ENCODE assay signal across 9 cellular contexts in genomic region chr7:151410405-151411390, GRCh38. TPM values are rescaled to one million over a fixed set of nuclear protein-coding genes. Genes with fewer than 3 reads are reported as not detected.
DNase-seq lines count a peak whose midpoint lies in the region; ATAC-seq and TF ChIP-seq lines count a peak whose summit lies in the region.
"Had no signal": no experiment of that assay in that cellular context is flagged by ENCODE, and none has a peak within 500 bp of the region (broad histone marks: within the 10 kb centered on the region; RNA-seq: fewer than 3 reads in every experiment).

No MANE protein-coding gene starts in this region.

- no peak for TF ChIP-seq CTCF in lower leg skin (IDR thresholded peaks at IDR 0.05)
- no peak for TF ChIP-seq CTCF in thoracic aorta (IDR thresholded peaks at IDR 0.05)

- ATAC-seq in thoracic aorta (ENCODE audit: insufficient number of reproducible peaks, low FRiP score, low read depth), result no peak
- ATAC-seq in GM19452 (IDR thresholded peaks at IDR 0.05; ENCODE audit: unreplicated experiment), result no peak
- ATAC-seq in GM18505 (IDR thresholded peaks at IDR 0.05; ENCODE audit: unreplicated experiment), result no peak

- intact Hi-C loops in lower leg skin (cut with DNase I; ENCODE audit: low total_unique reads), result no loop called here

- H3K27ac ChIP-seq in thoracic aorta, result no peak overlapping the region
- H3K27ac ChIP-seq: C4-2B had no signal

- no peaks in the 10 kb centered on the region for H3K9me3 ChIP-seq in thoracic aorta

- H3K4me3 ChIP-seq in lower leg skin (ENCODE audit: low read depth, poor library complexity, severe bottlenecking) (peak overlapping the region; percentile 19), thoracic aorta (peak overlapping the region; percentile 70)

- no peak for TF ChIP-seq POLR2A in lower leg skin (IDR thresholded peaks at IDR 0.05)
- TF ChIP-seq POLR2A in GM18505 (IDR thresholded peaks at IDR 0.05; ENCODE audit: borderline replicate concordance, extremely low read depth, insufficient read depth, insufficient read length), result no peak

- no peaks in the 10 kb centered on the region for H3K36me3 ChIP-seq in thoracic aorta

- DNase-seq in NCI-H510A treated with DMSO at 0.1 percent for 48 hours (lab: John Stamatoyannopoulos, UW), result peak; percentile 14
- no peak for DNase-seq in NCI-H510A (lab: John Stamatoyannopoulos, UW)
- DNase-seq in central memory CD4-positive, alpha-beta T cell, result peak; percentile 21
- DNase-seq in lower leg skin (ENCODE audit: low spot score in 2 of 2), result no peak
- no peak for DNase-seq in thoracic aorta (ENCODE audit: low spot score)
- no peak for DNase-seq in H4 (ENCODE audit: low spot score)

- peaks cover 20% of the 10 kb centered on the region for H3K27me3 ChIP-seq in thoracic aorta (replicated peaks; ENCODE audit: insufficient read depth)

- WGBS in lower leg skin, 2 donors, result 35 to 47% methylated on average over 32 to 37 of the region's 55 CpGs

- H3K4me1 ChIP-seq in thoracic aorta (ENCODE audit: control insufficient read depth in 1 of 2, low read depth in 2 of 2), result peaks cover 11 to 24% of the 10 kb centered on the region in 2 donors

RNA-seq across cellular contexts. Expression of gene WDR86, which starts 0.9 kb away (rescaled TPM):
- total RNA-seq in lower leg skin, result 1 to 10 TPM in 3 of 4 donors, not detected in 1; 1.4 to 2.4 (median 2.0) TPM
- total RNA-seq in thoracic aorta, result 1 to 10 TPM in 1 of 2 donors, not detected in 1; 8.5 TPM
- total RNA-seq in H4 (2014; rRNA removed; shearing (Covaris generic)), result 0.88 TPM in 1 of 2 replicates, not detected in the other

RNA-seq across cellular contexts. Expression of gene CRYGN, which starts 29.2 kb away (rescaled TPM):
- total RNA-seq in lower leg skin, result not detected
- total RNA-seq in thoracic aorta, result under 1 TPM in 1 of 2 donors, not detected in 1; 0.35 TPM
- total RNA-seq in H4 (2014; rRNA removed; shearing (Covaris generic)), result not detected in 2 replicates

Comparison
In these comparisons a context has a peak if more than half of its experiments do, and no peak if none do; other contexts are left out.
1. DNase-seq: peak in NCI-H510A treated with DMSO at 0.1 percent for 48 hours (single experiment) and central memory CD4-positive, alpha-beta T cell (single experiment); none in NCI-H510A (single experiment), lower leg skin (0 of 2), thoracic aorta (single experiment) and H4 (single experiment).